Comparison of ENCODE assay signal across 15 cellular contexts in genomic region chr6:53910834-53911233, GRCh38.
DNase-seq lines count a peak whose midpoint lies in the region; ATAC-seq and TF ChIP-seq lines count a peak whose summit lies in the region.
"Had no signal": no experiment of that assay in that cellular context is flagged by ENCODE, and none has a peak within 500 bp of the region (broad histone marks: within the 10 kb centered on the region; RNA-seq: fewer than 3 reads in every experiment).

No MANE protein-coding gene starts in this region.

- no peak overlapping the region for H3K4me3 ChIP-seq in left ventricle myocardium inferior
- H3K4me3 ChIP-seq: body of pancreas, tibial artery had no signal

- TF ChIP-seq CTCF in left ventricle myocardium inferior (IDR thresholded peaks at IDR 0.05; ENCODE audit: borderline replicate concordance) (no peak), foreskin keratinocyte (conservative IDR thresholded peaks at IDR 0.05) (no peak), CD14-positive monocyte (IDR thresholded peaks at IDR 0.05) (no peak)

- H3K27ac Mint-ChIP-seq in activated CD4-positive, alpha-beta memory T cell treated with anti-CD3 and anti-CD28 coated beads for 36 hours, result no peak overlapping the region
- no peak overlapping the region for H3K27ac Mint-ChIP-seq in CD14-positive monocyte

- DNase-seq in DMS79 (lab: John Stamatoyannopoulos, UW) (peak; percentile 67), left ventricle myocardium inferior (no peak), pulmonary artery endothelial cell (ENCODE audit: low read depth, low spot score) (peak; percentile 99), foreskin keratinocyte (no peak), CD14-positive monocyte (ENCODE audit: low spot score) (no peak)
- DNase-seq in activated CD4-positive, alpha-beta memory T cell treated with anti-CD3 and anti-CD28 coated beads for 36 hours, result no peak
- no peak for DNase-seq in activated T-cell treated with anti-CD3 and anti-CD28 coated beads, Interleukin-2, amount 50 U/mL, for 1 hour
- DNase-seq: body of pancreas; Calu3; effector CD4-positive, alpha-beta T cell; NCI-H1930; NCI-H774; stimulated activated CD4-positive, alpha-beta T cell treated with anti-CD3 and anti-CD28 coated beads, Interleukin-2, amount 100 ng/mL, for 24 hours; tibial artery had no signal

- H3K27me3 ChIP-seq in left ventricle myocardium inferior (ENCODE audit: low read depth) (no peaks in the 10 kb centered on the region), foreskin keratinocyte (no peaks in the 10 kb centered on the region)
- H3K27me3 ChIP-seq: body of pancreas, tibial artery had no signal

- H3K27ac ChIP-seq in angular gyrus (ENCODE audit: low read depth, low read length) (peak overlapping the region; percentile 86), left ventricle myocardium inferior (replicated peaks) (peak overlapping the region; percentile 51), foreskin keratinocyte (no peak overlapping the region)
- H3K27ac ChIP-seq: body of pancreas, tibial artery had no signal

- H3K36me3 ChIP-seq in left ventricle myocardium inferior, result no peaks in the 10 kb centered on the region

- POLR2A ChIA-PET in activated CD4-positive, alpha-beta memory T cell treated with anti-CD3 and anti-CD28 coated beads for 36 hours (lab: Charles Lee), result no interaction called here

- no peak overlapping the region for H3K4me3 Mint-ChIP-seq in activated CD4-positive, alpha-beta memory T cell treated with anti-CD3 and anti-CD28 coated beads for 36 hours
- H3K4me3 Mint-ChIP-seq in CD14-positive monocyte, result no peak overlapping the region

- no peaks in the 10 kb centered on the region for H3K27me3 Mint-ChIP-seq in activated CD4-positive, alpha-beta memory T cell treated with anti-CD3 and anti-CD28 coated beads for 36 hours
- no peaks in the 10 kb centered on the region for H3K27me3 Mint-ChIP-seq in CD14-positive monocyte (ENCODE audit: low read depth in 3 of 3)

- H3K9me3 Mint-ChIP-seq in activated CD4-positive, alpha-beta memory T cell treated with anti-CD3 and anti-CD28 coated beads for 36 hours, result no peaks in the 10 kb centered on the region
- H3K9me3 Mint-ChIP-seq in CD14-positive monocyte, result no peaks in the 10 kb centered on the region

- CTCF ChIA-PET in activated CD4-positive, alpha-beta memory T cell treated with anti-CD3 and anti-CD28 coated beads for 36 hours (lab: Charles Lee), result no interaction called here

- no peak for ATAC-seq in foreskin keratinocyte
- ATAC-seq: body of pancreas had no signal

- peaks cover 9% of the 10 kb centered on the region for H3K36me3 Mint-ChIP-seq in activated CD4-positive, alpha-beta memory T cell treated with anti-CD3 and anti-CD28 coated beads for 36 hours
- H3K36me3 Mint-ChIP-seq in CD14-positive monocyte, result peaks cover 11 to 12% of the 10 kb centered on the region in 2 donors

- H3K4me1 ChIP-seq in left ventricle myocardium inferior (peaks cover 8% of the 10 kb centered on the region), foreskin keratinocyte (no peaks in the 10 kb centered on the region)
- H3K4me1 ChIP-seq: body of pancreas, tibial artery had no signal

- H3K9me3 ChIP-seq in left ventricle myocardium inferior (replicated peaks), result no peaks in the 10 kb centered on the region
- H3K9me3 ChIP-seq: body of pancreas, tibial artery had no signal

- intact Hi-C loops in left ventricle myocardium inferior (cut with micrococcal nuclease), result no loop called here
- intact Hi-C loops in activated CD4-positive, alpha-beta memory T cell treated with anti-CD3 and anti-CD28 coated beads for 36 hours (cut with micrococcal nuclease), result no loop called here
- intact Hi-C loops in CD14-positive monocyte (cut with micrococcal nuclease), result no loop called here

- no peaks in the 10 kb centered on the region for H3K4me1 Mint-ChIP-seq in activated CD4-positive, alpha-beta memory T cell treated with anti-CD3 and anti-CD28 coated beads for 36 hours (ENCODE audit: low read depth)
- no peaks in the 10 kb centered on the region for H3K4me1 Mint-ChIP-seq in CD14-positive monocyte

Comparison
In these comparisons a context has a peak if more than half of its experiments do, and no peak if none do; other contexts are left out.
1. DNase-seq: peak in DMS79 (single experiment) and pulmonary artery endothelial cell (single experiment); none in left ventricle myocardium inferior (single experiment), activated CD4-positive, alpha-beta memory T cell treated with anti-CD3 and anti-CD28 coated beads for 36 hours (single experiment), foreskin keratinocyte (0 of 2), CD14-positive monocyte (single experiment) and activated T-cell treated with anti-CD3 and anti-CD28 coated beads, Interleukin-2, amount 50 U/mL, for 1 hour (single experiment).